ENCODE assay signal across 11 cellular contexts in genomic region chr20:58228103-58228483, GRCh38. TPM values are rescaled to one million over a fixed set of nuclear protein-coding genes. Genes with fewer than 3 reads are reported as not detected.
DNase-seq lines count a peak whose midpoint lies in the region; ATAC-seq, FAIRE-seq and TF ChIP-seq lines count a peak whose summit lies in the region.
"Had no signal": no experiment of that assay in that cellular context is flagged by ENCODE, and none has a peak within 500 bp of the region (broad histone marks: within the 10 kb centered on the region; RNA-seq: fewer than 3 reads in every experiment).

No MANE protein-coding gene starts in this region.

- no peak for TF ChIP-seq POLR2A in GM12891 (IDR thresholded peaks at IDR 0.05; ENCODE audit: low read depth, low read length)
- no peak for TF ChIP-seq POLR2A in GM18505 (IDR thresholded peaks at IDR 0.05; ENCODE audit: borderline replicate concordance, extremely low read depth, insufficient read depth, insufficient read length)

- H3K4me1 Mint-ChIP-seq in chondrocyte (ENCODE audit: low read depth) = peaks cover 12% of the 10 kb centered on the region

- intact Hi-C loops in mucosa of descending colon (cut with DNase I, micrococcal nuclease) = no loop called here

- H3K9me3 ChIP-seq in mucosa of descending colon = no peaks in the 10 kb centered on the region
- H3K9me3 ChIP-seq: HAP-1 had no signal

- DNase-seq in AG04449 (ENCODE audit: low read depth, low spot score) (no peak), GM12891 (ENCODE audit: insufficient read length, low spot score) (peak; percentile 21), chondrocyte (ENCODE audit: low spot score) (no peak), mucosa of descending colon (no peak), foreskin melanocyte (no peak), SHP77 treated with DMSO at 0.1 percent for 48 hours (lab: John Stamatoyannopoulos, UW) (no peak)

- peak overlapping the region; percentile 54 for H3K4me3 Mint-ChIP-seq in chondrocyte (ENCODE audit: unreplicated experiment)

- POLR2A ChIA-PET in AG04449 (lab: Yijun Ruan, JAX) = no interaction called here

- H3K27ac Mint-ChIP-seq in chondrocyte (ENCODE audit: unreplicated experiment) = no peak overlapping the region

- H3K4me3 ChIP-seq in AG04449 (ENCODE audit: low read depth, low read length) (peak overlapping the region; percentile 52), mucosa of descending colon (no peak overlapping the region)
- H3K4me3 ChIP-seq: HAP-1 had no signal

- no peak for TF ChIP-seq CTCF in AG04449 (IDR thresholded peaks at IDR 0.05; ENCODE audit: insufficient read depth, low read length, missing control alignments)
- TF ChIP-seq CTCF in chondrocyte (IDR thresholded peaks at IDR 0.05) = no peak
- TF ChIP-seq CTCF in mucosa of descending colon (IDR thresholded peaks at IDR 0.05) = no peak

- H3K9me3 Mint-ChIP-seq in chondrocyte (ENCODE audit: low read depth) = no peaks in the 10 kb centered on the region

- CTCF ChIA-PET in AG04449 (lab: Yijun Ruan, JAX) = no interaction called here

- H3K27me3 Mint-ChIP-seq in chondrocyte (ENCODE audit: low read depth) = peaks cover 39% of the 10 kb centered on the region

- H3K36me3 Mint-ChIP-seq in chondrocyte (ENCODE audit: low read depth) = peaks cover 5% of the 10 kb centered on the region

- ATAC-seq in mucosa of descending colon (peak; percentile 9), GM21515 (IDR thresholded peaks at IDR 0.05; ENCODE audit: unreplicated experiment) (no peak), GM18505 (IDR thresholded peaks at IDR 0.05; ENCODE audit: unreplicated experiment) (no peak)

- no peak for FAIRE-seq in GM12891 (lab: Jason Lieb, UNC)

- no peaks in the 10 kb centered on the region for H3K36me3 ChIP-seq in mucosa of descending colon (ENCODE audit: low read depth)
- H3K36me3 ChIP-seq: HAP-1 had no signal

- H3K4me1 ChIP-seq in mucosa of descending colon (ENCODE audit: low read depth) = peaks cover 10% of the 10 kb centered on the region
- H3K4me1 ChIP-seq: HAP-1 had no signal

TF ChIP-seq in GM12891, 5 proteins besides CTCF, POLR2A, EP300 and RAD21:
- TF ChIP-seq POU2F2 (IDR thresholded peaks at IDR 0.05; ENCODE audit: low read depth, low read length) (no peak), SPI1 (IDR thresholded peaks at IDR 0.05; ENCODE audit: low read depth, low read length) (no peak), POLR2AphosphoS5 (IDR thresholded peaks at IDR 0.05; ENCODE audit: low read depth, low read length) (no peak), PAX5 (IDR thresholded peaks at IDR 0.05; ENCODE audit: insufficient read depth, low read length, severe bottlenecking) (no peak), TAF1 (IDR thresholded peaks at IDR 0.05; ENCODE audit: low read depth, low read length) (no peak)

RNA-seq across cellular contexts. Expression of gene ANKRD60, which starts 0.4 kb away (rescaled TPM):
- not detected for polyA plus RNA-seq in GM12891 (2012; ENCODE audit: low read depth, missing spikeins)
- total RNA-seq in chondrocyte (not detected in 3 replicates), mucosa of descending colon (not detected)
- total RNA-seq: fibroblast of lung, ureter had no signal
- polyA plus RNA-seq: fibroblast of lung had no signal
